In genomic region chr5:139684350-139684880, GRCh38 we compare ENCODE assay signal across 13 cellular contexts. TPM values are rescaled to one million over a fixed set of nuclear protein-coding genes. Genes with fewer than 3 reads are reported as not detected.
A peak's percentile ranks its signal among the peaks of the same experiment; 100 is the strongest.
DNase-seq lines count a peak whose midpoint lies in the region; ATAC-seq and TF ChIP-seq lines count a peak whose summit lies in the region.
"Had no signal": no experiment of that assay in that cellular context is flagged by ENCODE, and none has a peak within 500 bp of the region (broad histone marks: within the 10 kb centered on the region; RNA-seq: fewer than 3 reads in every experiment).

No MANE protein-coding gene starts in this region.

- TF ChIP-seq CTCF in left ventricle myocardium inferior (IDR thresholded peaks at IDR 0.05; ENCODE audit: borderline replicate concordance) (no peak), brain (conservative IDR thresholded peaks at IDR 0.05) (no peak)

- peak overlapping the region; percentile 85 for H3K27ac ChIP-seq in left ventricle myocardium inferior (replicated peaks)
- H3K27ac ChIP-seq: upper lobe of left lung had no signal

- peaks cover 3% of the 10 kb centered on the region for H3K27me3 Mint-ChIP-seq in brain
- no peaks in the 10 kb centered on the region for H3K27me3 Mint-ChIP-seq in naive thymus-derived CD8-positive, alpha-beta T cell
- no peaks in the 10 kb centered on the region for H3K27me3 Mint-ChIP-seq in stimulated activated naive CD8-positive, alpha-beta T cell treated with anti-CD3 and anti-CD28 coated beads, Interleukin-15, amount 100 ng/mL, for 72 hours

- peaks cover 0 to 3% (median 0%) of the 10 kb centered on the region in 5 experiments for H3K9me3 Mint-ChIP-seq in brain
- no peaks in the 10 kb centered on the region for H3K9me3 Mint-ChIP-seq in naive thymus-derived CD8-positive, alpha-beta T cell
- no peaks in the 10 kb centered on the region for H3K9me3 Mint-ChIP-seq in stimulated activated naive CD8-positive, alpha-beta T cell treated with anti-CD3 and anti-CD28 coated beads, Interleukin-15, amount 100 ng/mL, for 72 hours

- no peaks in the 10 kb centered on the region for H3K9me3 ChIP-seq in left ventricle myocardium inferior (replicated peaks)
- H3K9me3 ChIP-seq: upper lobe of left lung had no signal

- H3K36me3 Mint-ChIP-seq in brain, result peaks cover 31% of the 10 kb centered on the region
- no peaks in the 10 kb centered on the region for H3K36me3 Mint-ChIP-seq in naive thymus-derived CD8-positive, alpha-beta T cell

- POLR2A ChIA-PET in naive thymus-derived CD8-positive, alpha-beta T cell (lab: Charles Lee), result interaction anchor here (0.9 to 3.0 kb wide), 3 partner anchors 16 to 53 kb away, joined by 3 to 13 read pairs (median 3); no protein-coding TSS in a partner anchor

- no peak overlapping the region for H3K4me3 ChIP-seq in left ventricle myocardium inferior
- H3K4me3 ChIP-seq: upper lobe of left lung had no signal

- ATAC-seq in left ventricle myocardium superior (no peak), HG02840 (IDR thresholded peaks at IDR 0.05; ENCODE audit: low FRiP score, unreplicated experiment) (no peak)
- ATAC-seq in naive thymus-derived CD8-positive, alpha-beta T cell, result no peak
- ATAC-seq in stimulated activated naive CD8-positive, alpha-beta T cell treated with anti-CD3 and anti-CD28 coated beads, Interleukin-15, amount 100 ng/mL, for 72 hours, result no peak

- no peak for DNase-seq in left ventricle myocardium inferior
- DNase-seq in left ventricle myocardium superior, result no peak
- no peak for DNase-seq in naive thymus-derived CD8-positive, alpha-beta T cell
- no peak for DNase-seq in dermis blood vessel endothelial cell
- no peak for DNase-seq in stimulated activated naive CD8-positive, alpha-beta T cell treated with anti-CD3 and anti-CD28 coated beads, Interleukin-15, amount 100 ng/mL, for 72 hours
- DNase-seq in stimulated activated CD4-positive, alpha-beta T cell treated with anti-CD3 and anti-CD28 coated beads, Interleukin-4, amount 100 ng/mL, for 4 hours, result no peak
- DNase-seq: activated CD8-positive, alpha-beta memory T cell treated with anti-CD3 and anti-CD28 coated beads, Interleukin-2, amount 50 U/mL, for 48 hours; effector memory CD4-positive, alpha-beta T cell; GOT3; SHP77 treated with DMSO at 0.1 percent for 48 hours had no signal

- H3K4me3 Mint-ChIP-seq in brain, result peak overlapping the region in 2 of 5 experiments; percentile 10 to 12
- H3K4me3 Mint-ChIP-seq in naive thymus-derived CD8-positive, alpha-beta T cell, result no peak overlapping the region
- no peak overlapping the region for H3K4me3 Mint-ChIP-seq in stimulated activated naive CD8-positive, alpha-beta T cell treated with anti-CD3 and anti-CD28 coated beads, Interleukin-15, amount 100 ng/mL, for 72 hours

- no peaks in the 10 kb centered on the region for H3K27me3 ChIP-seq in left ventricle myocardium inferior (ENCODE audit: low read depth)
- H3K27me3 ChIP-seq: upper lobe of left lung had no signal

- peaks cover 71% of the 10 kb centered on the region for H3K4me1 ChIP-seq in left ventricle myocardium inferior

- peak overlapping the region; percentile 93 to 98 (median 97) for H3K27ac Mint-ChIP-seq in brain
- H3K27ac Mint-ChIP-seq in naive thymus-derived CD8-positive, alpha-beta T cell, result peak overlapping the region in 6 of 10 donors; percentile 5 to 62 (median 56)
- peak overlapping the region in 1 of 2 donors; percentile 76 for H3K27ac Mint-ChIP-seq in stimulated activated naive CD8-positive, alpha-beta T cell treated with anti-CD3 and anti-CD28 coated beads, Interleukin-15, amount 100 ng/mL, for 72 hours

- peaks cover 91% of the 10 kb centered on the region for H3K4me1 Mint-ChIP-seq in brain
- peaks cover 21 to 52% (median 27%) of the 10 kb centered on the region in 4 donors for H3K4me1 Mint-ChIP-seq in naive thymus-derived CD8-positive, alpha-beta T cell
- H3K4me1 Mint-ChIP-seq in stimulated activated naive CD8-positive, alpha-beta T cell treated with anti-CD3 and anti-CD28 coated beads, Interleukin-15, amount 100 ng/mL, for 72 hours, result peaks cover 34% of the 10 kb centered on the region

- H3K36me3 ChIP-seq in left ventricle myocardium inferior, result peaks cover 40% of the 10 kb centered on the region

- intact Hi-C loops in left ventricle myocardium inferior (cut with micrococcal nuclease) (no loop called here), left ventricle myocardium superior (cut with micrococcal nuclease) (no loop called here)

RNA-seq across cellular contexts. Expression of gene CXXC5, which starts 36.3 kb away (rescaled TPM):
- total RNA-seq in left ventricle myocardium inferior (56.9 TPM), left ventricle myocardium superior (75.7 TPM), dermis blood vessel endothelial cell (29.6 and 36.1 TPM in 2 replicates)
- polyA plus RNA-seq in brain (ENCODE audit: insufficient read depth, low read depth, low replicate concordance), result 79.7 TPM
- total RNA-seq in naive thymus-derived CD8-positive, alpha-beta T cell, result 1 to 10 TPM; 6.8 to 8.3 TPM
- polyA plus RNA-seq in naive thymus-derived CD8-positive, alpha-beta T cell, result 10 to 100 TPM in 1 of 3 donors, 1 to 10 TPM in 2; 2.6 to 24.6 (median 3.7) TPM
